Comparison of ENCODE assay signal across 12 cellular contexts in the genomic region with DNA sequence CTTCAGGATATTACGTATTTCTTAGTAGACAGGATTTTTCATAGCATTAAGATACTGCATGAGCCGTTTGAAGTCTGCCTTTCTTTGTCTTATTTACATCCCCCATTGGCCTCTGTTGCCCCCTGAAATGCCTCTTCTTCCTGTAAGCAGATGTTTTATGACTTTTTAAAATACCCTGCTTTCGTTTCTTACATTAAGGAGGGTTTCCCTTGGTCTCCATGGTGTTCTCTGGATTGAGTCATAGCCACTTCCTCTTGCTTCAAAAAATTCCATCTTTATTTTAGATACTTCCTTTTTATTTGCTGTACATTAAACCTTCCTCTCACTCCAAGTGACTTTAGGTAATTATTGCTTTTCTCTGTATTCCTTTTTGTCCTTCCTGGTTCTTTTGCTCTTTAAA.
A peak's percentile ranks its signal among the peaks of the same experiment; 100 is the strongest.
DNase-seq lines count a peak whose midpoint lies in the region; ATAC-seq and TF ChIP-seq lines count a peak whose summit lies in the region.
"Had no signal": no experiment of that assay in that cellular context is flagged by ENCODE, and none has a peak within 500 bp of the region (broad histone marks: within the 10 kb centered on the region; RNA-seq: fewer than 3 reads in every experiment).

No MANE protein-coding gene starts in this region.

- peaks cover 41% of the 10 kb centered on the region for H3K36me3 ChIP-seq in SJSA1

- H3K4me3 ChIP-seq in HFF-Myc (replicated peaks; ENCODE audit: low read depth, low read length) (no peak overlapping the region), SJSA1 (no peak overlapping the region), fibroblast of mammary gland (ENCODE audit: control insufficient read depth, low read depth, low read length) (no peak overlapping the region), skin epidermis (no peak overlapping the region)

- H3K27ac ChIP-seq in SJSA1 (peak overlapping the region; percentile 35), skin epidermis (peak overlapping the region in 13 of 21 experiments; percentile 1 to 82 (median 44))

- no peak for ATAC-seq in sciatic nerve

- no peaks in the 10 kb centered on the region; the same call in 1 of the 2 replicates for H3K27me3 ChIP-seq in SJSA1 (replicated peaks)

- H3K9me3 ChIP-seq in SJSA1 (replicated peaks) = no peaks in the 10 kb centered on the region

- intact Hi-C loops in sciatic nerve (cut with DNase I) = no loop called here

- peaks cover 13% of the 10 kb centered on the region for H3K4me1 ChIP-seq in SJSA1 (replicated peaks)

- DNase-seq in HFF-Myc (ENCODE audit: extremely low read depth, low read depth) (peak; percentile 42), SJSA1 (ENCODE audit: low read depth in 1 of 2, low spot score in 2 of 2) (peak in 1 of 2 experiments; percentile 33), fibroblast of mammary gland (ENCODE audit: low read depth) (peak; percentile 45), sciatic nerve (ENCODE audit: low spot score) (no peak), HK-2 (ENCODE audit: unreplicated experiment) (no peak), activated gamma-delta T cell treated with Interleukin-2 at 50 U/mL for 16 hours (no peak), 8988T (no peak)
- DNase-seq: activated naive CD8-positive, alpha-beta T cell treated with anti-CD3 and anti-CD28 coated beads for 36 hours; NCI-H187; posterior cingulate gyrus; T1000 had no signal

- TF ChIP-seq CTCF in HFF-Myc (IDR thresholded peaks at IDR 0.05; ENCODE audit: low read depth, low read length, missing control alignments) (no peak), fibroblast of mammary gland (conservative IDR thresholded peaks at IDR 0.05; ENCODE audit: control insufficient read depth, insufficient read depth, low read depth, low read length) (no peak)

Comparison
In these comparisons a context has a peak if more than half of its experiments do, and no peak if none do; other contexts are left out.
1. DNase-seq: peak in HFF-Myc (single experiment) and fibroblast of mammary gland (single experiment); none in sciatic nerve (single experiment), HK-2 (single experiment), activated gamma-delta T cell treated with Interleukin-2 at 50 U/mL for 16 hours (single experiment) and 8988T (single experiment).